ENCODE assay signal across 1 cellular context in genomic region chr20:41509801-41510200, GRCh38.
A peak's percentile ranks its signal among the peaks of the same experiment; 100 is the strongest.
TF ChIP-seq lines count a peak whose summit lies in the region.

No MANE protein-coding gene starts in this region.

TF ChIP-seq in HepG2, 621 proteins besides CTCF, POLR2A, EP300 and RAD21 (continued from another document and continues in another):
- TF ChIP-seq HOXA3 (CRISPR knock-in tag; IDR thresholded peaks at IDR 0.05) (0 out of 2 replicates have a peak, but pooled peaks have one; percentile 28), CHD4 (IDR thresholded peaks at IDR 0.05; ENCODE audit: borderline replicate concordance, low read length) (no peak), ZNF644 (CRISPR knock-in tag; IDR thresholded peaks at IDR 0.05; ENCODE audit: low read depth) (peak; percentile 55; the same call in 1 of the 2 replicates), ZNF414 (CRISPR knock-in tag; IDR thresholded peaks at IDR 0.05) (no peak), NR2F1 (CRISPR knock-in tag; IDR thresholded peaks at IDR 0.05) (no peak), FOXK1 (CRISPR knock-in tag; IDR thresholded peaks at IDR 0.05; ENCODE audit: borderline replicate concordance, low read depth) (no peak), ZNF605 (CRISPR knock-in tag; IDR thresholded peaks at IDR 0.05) (0 out of 2 replicates have a peak, but pooled peaks have one; percentile 24), RBM22 (optimal IDR thresholded peaks at IDR 0.05; ENCODE audit: low read length) (peak; percentile 72), ZNF574 (CRISPR knock-in tag; IDR thresholded peaks at IDR 0.05) (peak; percentile 32; the same call in 1 of the 2 replicates), MLXIP (CRISPR knock-in tag; IDR thresholded peaks at IDR 0.05; ENCODE audit: borderline replicate concordance) (no peak), ZNF331 (CRISPR knock-in tag; IDR thresholded peaks at IDR 0.05) (peak; percentile 34; the same call in 1 of the 2 replicates), ZBTB40 (IDR thresholded peaks at IDR 0.05) (no peak), ZBTB40 (CRISPR knock-in tag; IDR thresholded peaks at IDR 0.05) (0 out of 2 replicates have a peak, but pooled peaks have one; percentile 13), BCL3 (CRISPR knock-in tag; IDR thresholded peaks at IDR 0.05) (no peak), ZBTB44 (CRISPR knock-in tag; IDR thresholded peaks at IDR 0.05) (no peak), FOXA1 (IDR thresholded peaks at IDR 0.05) (no peak), FOXA1 (CRISPR knock-in tag; IDR thresholded peaks at IDR 0.05) (peak; percentile 10; the same call in 1 of the 2 replicates), ZNF350 (CRISPR knock-in tag; IDR thresholded peaks at IDR 0.05; ENCODE audit: borderline replicate concordance, low read depth) (peak; percentile 33; the same call in 1 of the 2 replicates), KLF6 (CRISPR knock-in tag; IDR thresholded peaks at IDR 0.05) (no peak), HNF4A (CRISPR knock-in tag; IDR thresholded peaks at IDR 0.05) (peak; percentile 21; the same call in 1 of the 2 replicates), CREBL2 (CRISPR knock-in tag; IDR thresholded peaks at IDR 0.05; ENCODE audit: borderline replicate concordance) (no peak), SETDB1 (CRISPR knock-in tag; IDR thresholded peaks at IDR 0.05; ENCODE audit: borderline replicate concordance) (no peak), NFATC3 (CRISPR knock-in tag; IDR thresholded peaks at IDR 0.05) (no peak), ZNF232 (CRISPR knock-in tag; IDR thresholded peaks at IDR 0.05; ENCODE audit: borderline replicate concordance) (peak; percentile 20; the same call in 1 of the 2 replicates), THAP11 (CRISPR knock-in tag; IDR thresholded peaks at IDR 0.05) (0 out of 2 replicates have a peak, but pooled peaks have one; percentile 14), ZNF12 (CRISPR knock-in tag; IDR thresholded peaks at IDR 0.05) (peak; percentile 56; the same call in 1 of the 2 replicates), SP1 (IDR thresholded peaks at IDR 0.05) (no peak), SP1 (CRISPR knock-in tag; IDR thresholded peaks at IDR 0.05) (no peak), ZNF251 (CRISPR knock-in tag; IDR thresholded peaks at IDR 0.05) (no peak), CBX5 (CRISPR knock-in tag; IDR thresholded peaks at IDR 0.05; ENCODE audit: borderline replicate concordance) (0 out of 2 replicates have a peak, but pooled peaks have one; percentile 52), ZMYM4 (CRISPR knock-in tag; IDR thresholded peaks at IDR 0.05) (peak; percentile 79), LCORL (IDR thresholded peaks at IDR 0.05) (no peak), LCORL (CRISPR knock-in tag; IDR thresholded peaks at IDR 0.05) (0 out of 2 replicates have a peak, but pooled peaks have one; percentile 31), FOXO1 (CRISPR knock-in tag; IDR thresholded peaks at IDR 0.05) (peak; percentile 48), ZNF891 (CRISPR knock-in tag; IDR thresholded peaks at IDR 0.05) (no peak), CEBPG (CRISPR knock-in tag; IDR thresholded peaks at IDR 0.05) (peak; percentile 83), CEBPB (IDR thresholded peaks at IDR 0.05; ENCODE audit: borderline replicate concordance, low read depth, low read length) (peak; percentile 92), ZNF292 (CRISPR knock-in tag; IDR thresholded peaks at IDR 0.05; ENCODE audit: borderline replicate concordance, low read depth) (peak; percentile 52; the same call in 1 of the 2 replicates), NONO (IDR thresholded peaks at IDR 0.05) (no peak), NONO (CRISPR knock-in tag; conservative IDR thresholded peaks at IDR 0.05) (0 out of 2 replicates have a peak, but pooled peaks have one; percentile 24), NFYB (CRISPR knock-in tag; IDR thresholded peaks at IDR 0.05) (peak; percentile 67), ZBTB3 (CRISPR knock-in tag; IDR thresholded peaks at IDR 0.05; ENCODE audit: borderline replicate concordance, low read depth) (no peak), ZNF501 (CRISPR knock-in tag; IDR thresholded peaks at IDR 0.05) (0 out of 2 replicates have a peak, but pooled peaks have one; percentile 33)
